1 cellular context compared by ENCODE assay signal in genomic region chr11:65261591-65262380, GRCh38.
TF ChIP-seq lines count a peak whose summit lies in the region.

TSS of gene POLA2 (plus strand) at chr11:65261962. CDS start at chr11:65262293, 331 bp downstream.

TF ChIP-seq in K562, 482 proteins besides CTCF, POLR2A, EP300 and RAD21 (continued from another document):
- TF ChIP-seq ZNF592 (IDR thresholded peaks at IDR 0.05): peak; percentile 78
- TF ChIP-seq CTBP1 (IDR thresholded peaks at IDR 0.05; ENCODE audit: borderline replicate concordance): peak; percentile 69; the same call in 1 of the 2 replicates
- TF ChIP-seq BRCA1 (IDR thresholded peaks at IDR 0.05): no peak
- TF ChIP-seq BRCA1 (CRISPR knock-in tag; IDR thresholded peaks at IDR 0.05): 0 out of 2 replicates have a peak, but pooled peaks have one; percentile 76
- 0 out of 2 replicates have a peak, but pooled peaks have one; percentile 50 for TF ChIP-seq ZNF445 (CRISPR knock-in tag; IDR thresholded peaks at IDR 0.05; ENCODE audit: low read depth)
- peak; percentile 84 for TF ChIP-seq SMAD1 (IDR thresholded peaks at IDR 0.05; ENCODE audit: low read depth, low read length, partially characterized antibody)
- no peak for TF ChIP-seq SFPQ (IDR thresholded peaks at IDR 0.05; ENCODE audit: low read depth, low read length)
- TF ChIP-seq FOXP1 (CRISPR knock-in tag; IDR thresholded peaks at IDR 0.05): peak; percentile 64; the same call in 1 of the 2 replicates
- peak; percentile 70 for TF ChIP-seq HMGN3 (IDR thresholded peaks at IDR 0.05; ENCODE audit: borderline replicate concordance, extremely low read depth, insufficient read length, low read depth, low read length)
- 0 out of 2 replicates have a peak, but pooled peaks have one; percentile 24 for TF ChIP-seq ETV5 (CRISPR knock-in tag; IDR thresholded peaks at IDR 0.05; ENCODE audit: low read depth)
- TF ChIP-seq TAF9B (IDR thresholded peaks at IDR 0.05; ENCODE audit: partially characterized antibody): peak; percentile 72
- no peak for TF ChIP-seq SAFB (IDR thresholded peaks at IDR 0.05; ENCODE audit: borderline replicate concordance, low read depth, low read length)
- no peak for TF ChIP-seq TAF15 (IDR thresholded peaks at IDR 0.05; ENCODE audit: low read depth, low read length)
- TF ChIP-seq ZC3H4 (CRISPR knock-in tag; IDR thresholded peaks at IDR 0.05; ENCODE audit: borderline replicate concordance): peak; percentile 59; the same call in 1 of the 2 replicates
